13 cellular contexts compared by ENCODE assay signal in the genomic region with DNA sequence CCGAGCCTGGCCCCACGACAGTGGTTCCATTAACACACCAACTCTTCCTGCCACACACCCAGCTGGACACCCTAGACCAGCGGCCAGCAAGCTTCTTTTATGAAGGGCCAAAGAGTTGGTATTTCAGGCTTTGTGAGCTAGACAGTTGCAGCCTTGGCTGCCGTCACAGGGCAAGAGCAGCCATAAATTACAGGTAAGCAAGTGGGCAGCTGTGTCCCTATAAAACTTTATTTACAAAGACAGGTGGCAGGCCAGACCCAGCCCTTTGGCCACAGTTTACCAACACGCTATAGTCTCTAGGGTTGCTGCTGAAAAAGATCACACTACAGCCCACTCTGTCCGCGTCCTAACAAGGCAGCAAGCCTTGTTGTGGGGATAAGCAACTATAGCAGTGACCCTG. TPM values are rescaled to one million over a fixed set of nuclear protein-coding genes. Genes with fewer than 3 reads are reported as not detected.
A peak's percentile ranks its signal among the peaks of the same experiment; 100 is the strongest.
DNase-seq lines count a peak whose midpoint lies in the region; ATAC-seq and TF ChIP-seq lines count a peak whose summit lies in the region.
"Had no signal": no experiment of that assay in that cellular context is flagged by ENCODE, and none has a peak within 500 bp of the region (broad histone marks: within the 10 kb centered on the region; RNA-seq: fewer than 3 reads in every experiment).

No MANE protein-coding gene starts in this region.

- no peak for ATAC-seq in activated naive CD8-positive, alpha-beta T cell treated with anti-CD3 and anti-CD28 coated beads, Interleukin-2, amount 50 U/mL, for 24 hours
- no peak for ATAC-seq in GM19397 (IDR thresholded peaks at IDR 0.05; ENCODE audit: unreplicated experiment)
- ATAC-seq in GM18505 (IDR thresholded peaks at IDR 0.05; ENCODE audit: unreplicated experiment), result no peak

- H3K4me1 Mint-ChIP-seq in activated naive CD8-positive, alpha-beta T cell treated with anti-CD3 and anti-CD28 coated beads, Interleukin-2, amount 50 U/mL, for 24 hours, result peaks cover 65% of the 10 kb centered on the region
- peaks cover 56% of the 10 kb centered on the region for H3K4me1 Mint-ChIP-seq in activated naive CD8-positive, alpha-beta T cell treated with anti-CD3 and anti-CD28 coated beads for 36 hours

- H3K27ac ChIP-seq in angular gyrus (ENCODE audit: low read depth, low read length) (peak overlapping the region; percentile 53), liver (ENCODE audit: low read depth in 1 of 2, low read length in 2 of 2) (peak overlapping the region; percentile 67 to 88), transverse colon (peak overlapping the region; percentile 70 to 79 (median 77))
- H3K27ac ChIP-seq: SJCRH30 had no signal

- no peak for TF ChIP-seq EP300 in transverse colon (IDR thresholded peaks at IDR 0.05; ENCODE audit: low read depth)

- H3K27me3 ChIP-seq in liver (ENCODE audit: control insufficient read depth in 4 of 4, insufficient read depth in 4 of 4, low read length in 3 of 4), result no peaks in the 10 kb centered on the region
- H3K27me3 ChIP-seq in transverse colon, result no peaks in the 10 kb centered on the region
- H3K27me3 ChIP-seq: SJCRH30 had no signal

- H3K4me3 ChIP-seq in liver (ENCODE audit: low read depth in 1 of 3, low read length in 3 of 3) (no peak overlapping the region), transverse colon (no peak overlapping the region)
- H3K4me3 ChIP-seq: SJCRH30 had no signal

- H3K36me3 ChIP-seq in liver (ENCODE audit: control insufficient read depth in 4 of 4, insufficient read depth in 3 of 4, low read depth in 1 of 4, low read length in 3 of 4) (no peaks in the 10 kb centered on the region), transverse colon (no peaks in the 10 kb centered on the region)
- H3K36me3 ChIP-seq: SJCRH30 had no signal

- intact Hi-C loops in transverse colon (cut with DNase I; ENCODE audit: low total_unique reads), result no loop called here

- H3K4me3 Mint-ChIP-seq in activated naive CD8-positive, alpha-beta T cell treated with anti-CD3 and anti-CD28 coated beads, Interleukin-2, amount 50 U/mL, for 24 hours, result no peak overlapping the region
- no peak overlapping the region for H3K4me3 Mint-ChIP-seq in activated naive CD8-positive, alpha-beta T cell treated with anti-CD3 and anti-CD28 coated beads for 36 hours

- H3K27ac Mint-ChIP-seq in activated naive CD8-positive, alpha-beta T cell treated with anti-CD3 and anti-CD28 coated beads, Interleukin-2, amount 50 U/mL, for 24 hours, result peak overlapping the region; percentile 31
- no peak overlapping the region for H3K27ac Mint-ChIP-seq in activated naive CD8-positive, alpha-beta T cell treated with anti-CD3 and anti-CD28 coated beads for 36 hours

- DNase-seq in activated naive CD8-positive, alpha-beta T cell treated with anti-CD3 and anti-CD28 coated beads, Interleukin-2, amount 50 U/mL, for 24 hours, result no peak
- DNase-seq in activated naive CD8-positive, alpha-beta T cell treated with anti-CD3 and anti-CD28 coated beads for 36 hours, result no peak
- no peak for DNase-seq in transverse colon
- DNase-seq in activated T-cell treated with anti-CD3 and anti-CD28 coated beads, Interleukin-2, amount 50 U/mL, for 48 hours, result no peak
- DNase-seq: head of caudate nucleus; MV-4-11; naive B cell; SJCRH30; stimulated activated CD4-positive, alpha-beta T cell treated with anti-CD3 and anti-CD28 coated beads, Interleukin-2, amount 100 ng/mL, for 24 hours had no signal

- H3K27me3 Mint-ChIP-seq in activated naive CD8-positive, alpha-beta T cell treated with anti-CD3 and anti-CD28 coated beads, Interleukin-2, amount 50 U/mL, for 24 hours, result no peaks in the 10 kb centered on the region
- no peaks in the 10 kb centered on the region for H3K27me3 Mint-ChIP-seq in activated naive CD8-positive, alpha-beta T cell treated with anti-CD3 and anti-CD28 coated beads for 36 hours
- H3K27me3 Mint-ChIP-seq: naive B cell had no signal

- no peak for TF ChIP-seq POLR2A in transverse colon (IDR thresholded peaks at IDR 0.05)
- no peak for TF ChIP-seq POLR2A in GM18505 (IDR thresholded peaks at IDR 0.05; ENCODE audit: borderline replicate concordance, extremely low read depth, insufficient read depth, insufficient read length)

- no peaks in the 10 kb centered on the region for H3K36me3 Mint-ChIP-seq in activated naive CD8-positive, alpha-beta T cell treated with anti-CD3 and anti-CD28 coated beads, Interleukin-2, amount 50 U/mL, for 24 hours (ENCODE audit: low read depth)
- no peaks in the 10 kb centered on the region for H3K36me3 Mint-ChIP-seq in activated naive CD8-positive, alpha-beta T cell treated with anti-CD3 and anti-CD28 coated beads for 36 hours
- H3K36me3 Mint-ChIP-seq: naive B cell had no signal

- TF ChIP-seq RAD21 in liver (IDR thresholded peaks at IDR 0.05), result no peak

- WGBS in liver, result 93% methylated on average over 7 of the region's 7 CpGs
- 74% methylated on average over 7 of the region's 7 CpGs; no CpG with 5 or more reads in 1 of the 2 donors for WGBS in transverse colon (ENCODE audit: low coverage in 1 of 2), 2 donors

- H3K9me3 ChIP-seq in liver (ENCODE audit: control insufficient read depth in 4 of 4, low read length in 3 of 4), result no peaks in the 10 kb centered on the region
- no peaks in the 10 kb centered on the region for H3K9me3 ChIP-seq in transverse colon
- H3K9me3 ChIP-seq: SJCRH30 had no signal

- no peaks in the 10 kb centered on the region for H3K9me3 Mint-ChIP-seq in activated naive CD8-positive, alpha-beta T cell treated with anti-CD3 and anti-CD28 coated beads, Interleukin-2, amount 50 U/mL, for 24 hours
- H3K9me3 Mint-ChIP-seq in activated naive CD8-positive, alpha-beta T cell treated with anti-CD3 and anti-CD28 coated beads for 36 hours, result no peaks in the 10 kb centered on the region
- H3K9me3 Mint-ChIP-seq: naive B cell had no signal

- in situ Hi-C loops in transverse colon (cut with MboI; ENCODE audit: low pct_ligation_motif_present in 1 of 4, low pct_unique_long_range_greater_than_20kb in 1 of 4, low sequenced_read_pairs in 3 of 4), result no loop called here

- no peak overlapping the region for H3K9ac ChIP-seq in liver (ENCODE audit: low read depth in 1 of 2, low read length in 2 of 2)

- peaks cover 39 to 76% (median 66%) of the 10 kb centered on the region in 4 donors for H3K4me1 ChIP-seq in liver (ENCODE audit: control insufficient read depth in 4 of 4, insufficient read depth in 4 of 4, low read length in 3 of 4)
- H3K4me1 ChIP-seq in transverse colon, result peaks cover 56 to 74% (median 63%) of the 10 kb centered on the region in 4 donors

- no peak for TF ChIP-seq CTCF in liver (IDR thresholded peaks at IDR 0.05; ENCODE audit: low read depth, low read length, missing input control)
- no peak for TF ChIP-seq CTCF in transverse colon (IDR thresholded peaks at IDR 0.05)

TF ChIP-seq in liver, 16 proteins besides CTCF, POLR2A, EP300 and RAD21 (continues in another document):
- TF ChIP-seq JUND (IDR thresholded peaks at IDR 0.05) (no peak), EGR1 (IDR thresholded peaks at IDR 0.05; ENCODE audit: low read depth in 2 of 2) (no peak), HNF4A (conservative IDR thresholded peaks at IDR 0.05) (no peak), NR2F2 (IDR thresholded peaks at IDR 0.05) (no peak), HNF4G (IDR thresholded peaks at IDR 0.05) (no peak), RXRA (IDR thresholded peaks at IDR 0.05) (no peak), TAF1 (conservative IDR thresholded peaks at IDR 0.05) (no peak)
- TF ChIP-seq, protein P1, sequence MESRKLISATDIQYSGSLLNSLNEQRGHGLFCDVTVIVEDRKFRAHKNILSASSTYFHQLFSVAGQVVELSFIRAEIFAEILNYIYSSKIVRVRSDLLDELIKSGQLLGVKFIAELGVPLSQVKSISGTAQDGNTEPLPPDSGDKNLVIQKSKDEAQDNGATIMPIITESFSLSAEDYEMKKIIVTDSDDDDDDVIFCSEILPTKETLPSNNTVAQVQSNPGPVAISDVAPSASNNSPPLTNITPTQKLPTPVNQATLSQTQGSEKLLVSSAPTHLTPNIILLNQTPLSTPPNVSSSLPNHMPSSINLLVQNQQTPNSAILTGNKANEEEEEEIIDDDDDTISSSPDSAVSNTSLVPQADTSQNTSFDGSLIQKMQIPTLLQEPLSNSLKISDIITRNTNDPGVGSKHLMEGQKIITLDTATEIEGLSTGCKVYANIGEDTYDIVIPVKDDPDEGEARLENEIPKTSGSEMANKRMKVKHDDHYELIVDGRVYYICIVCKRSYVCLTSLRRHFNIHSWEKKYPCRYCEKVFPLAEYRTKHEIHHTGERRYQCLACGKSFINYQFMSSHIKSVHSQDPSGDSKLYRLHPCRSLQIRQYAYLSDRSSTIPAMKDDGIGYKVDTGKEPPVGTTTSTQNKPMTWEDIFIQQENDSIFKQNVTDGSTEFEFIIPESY (IDR thresholded peaks at IDR 0.05), result no peak
- TF ChIP-seq, protein P2, sequence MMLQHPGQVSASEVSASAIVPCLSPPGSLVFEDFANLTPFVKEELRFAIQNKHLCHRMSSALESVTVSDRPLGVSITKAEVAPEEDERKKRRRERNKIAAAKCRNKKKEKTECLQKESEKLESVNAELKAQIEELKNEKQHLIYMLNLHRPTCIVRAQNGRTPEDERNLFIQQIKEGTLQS (IDR thresholded peaks at IDR 0.05), result no peak

RNA-seq across cellular contexts. Expression of a gene that starts 13.3 kb away (rescaled TPM):
- total RNA-seq in activated naive CD8-positive, alpha-beta T cell treated with anti-CD3 and anti-CD28 coated beads for 36 hours, result 10 to 100 TPM; 20.0 to 21.0 TPM
- total RNA-seq in liver (10 to 100 TPM in 1 of 2 donors, 1 to 10 TPM in 1; 7.6 to 10.5 TPM), transverse colon (10 to 100 TPM; 16.2 to 72.2 (median 18.0) TPM)
- polyA plus RNA-seq in liver, result 1 to 10 TPM; 4.5 to 5.6 TPM

RNA-seq across cellular contexts. Expression of a gene that starts 34.8 kb away (rescaled TPM):
- total RNA-seq in activated naive CD8-positive, alpha-beta T cell treated with anti-CD3 and anti-CD28 coated beads for 36 hours, result 100 to 1,000 TPM; 168 to 170 TPM
- 100 to 1,000 TPM in 1 of 2 donors, 10 to 100 TPM in 1; 75.8 to 225 TPM for total RNA-seq in liver
- 100 to 1,000 TPM in 1 of 2 donors, 10 to 100 TPM in 1; 59.1 to 126 TPM for polyA plus RNA-seq in liver
- 100 to 1,000 TPM; 267 to 318 (median 275) TPM for total RNA-seq in transverse colon

RNA-seq across cellular contexts. Expression of a gene that starts 49.1 kb away (rescaled TPM):
- 100 to 1,000 TPM; 116 to 124 TPM for total RNA-seq in activated naive CD8-positive, alpha-beta T cell treated with anti-CD3 and anti-CD28 coated beads for 36 hours
- total RNA-seq in liver (10 to 100 TPM; 31.8 to 47.0 TPM), transverse colon (100 to 1,000 TPM in 2 of 4 donors, 10 to 100 TPM in 2; 62.1 to 195 (median 98.0) TPM)
- polyA plus RNA-seq in liver, result 10 to 100 TPM; 39.9 to 53.6 TPM
